In the genomic region with DNA sequence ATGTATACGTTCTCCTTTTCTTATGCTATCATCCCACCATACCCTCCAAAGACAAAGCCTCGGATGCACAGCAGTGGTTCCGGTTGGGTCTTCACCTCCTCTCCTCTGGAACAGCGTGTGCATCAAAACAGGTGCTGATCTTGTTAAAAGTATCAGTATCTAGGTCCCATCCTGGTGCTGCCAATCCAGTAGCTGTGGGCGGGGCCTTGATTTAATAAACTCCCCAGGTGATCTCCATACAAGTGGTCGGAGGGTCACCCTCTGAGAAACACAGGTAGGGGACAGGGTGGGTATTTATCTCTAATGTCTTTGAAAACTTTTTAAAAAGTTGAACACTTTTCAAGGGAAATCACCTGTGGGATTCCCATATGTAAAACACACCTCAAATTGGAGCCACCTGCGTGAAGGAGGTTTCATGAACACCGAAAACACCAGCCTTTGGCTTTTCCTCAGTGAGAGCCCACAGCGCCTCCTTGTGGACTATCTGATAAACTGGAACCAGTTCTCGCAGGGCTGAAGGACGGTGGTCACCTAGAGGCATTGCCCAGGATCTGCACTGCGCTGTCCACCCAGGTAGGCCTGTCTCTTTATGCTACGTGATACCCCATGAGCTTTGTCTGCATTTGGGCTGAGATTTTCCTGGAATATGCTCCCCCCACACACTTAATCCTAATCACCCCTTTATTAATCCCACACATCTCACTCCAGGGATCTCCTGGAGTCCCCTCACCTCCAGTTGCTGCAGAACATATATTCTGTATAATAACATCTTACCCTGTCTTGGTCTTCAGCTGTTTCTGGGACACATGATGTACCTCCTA, we compare ENCODE assay signal across 8 cellular contexts.
DNase-seq lines count a peak whose midpoint lies in the region; ATAC-seq, FAIRE-seq and TF ChIP-seq lines count a peak whose summit lies in the region.

No MANE protein-coding gene starts in this region.

- peaks cover 12% of the 10 kb centered on the region; the same call in 1 of the 2 replicates for H3F3A ChIP-seq in PC-9 (ENCODE audit: insufficient read depth, low read depth)

- no peak overlapping the region for H3K4me3 ChIP-seq in PC-9

- H3K27me3 ChIP-seq in PC-9 (ENCODE audit: insufficient read depth, low read depth) = no peaks in the 10 kb centered on the region

- H3K36me3 Mint-ChIP-seq in mesothelial cell of epicardium = peaks cover 7% of the 10 kb centered on the region

- H3K4me1 Mint-ChIP-seq in mesothelial cell of epicardium = no peaks in the 10 kb centered on the region

- no peaks in the 10 kb centered on the region for H3K9me3 Mint-ChIP-seq in mesothelial cell of epicardium

- H3K4me2 ChIP-seq in PC-9 = no peak overlapping the region

- ATAC-seq in HG03565 (IDR thresholded peaks at IDR 0.05; ENCODE audit: unreplicated experiment) = peak; percentile 27

- H3K27ac ChIP-seq in C4-2B = no peak overlapping the region
- H3K27ac ChIP-seq in PC-9 = no peak overlapping the region; the same call in 1 of the 2 replicates

- H3K9me2 ChIP-seq in PC-9 (ENCODE audit: insufficient read depth) = no peaks in the 10 kb centered on the region

- no peak for TF ChIP-seq POLR2A in GM12892 (IDR thresholded peaks at IDR 0.05; ENCODE audit: low read depth, low read length)

- no peaks in the 10 kb centered on the region for H3K79me2 ChIP-seq in PC-9 (ENCODE audit: low read depth)

- H3K9me3 ChIP-seq in PC-9 (ENCODE audit: insufficient read depth, low read depth) = no peaks in the 10 kb centered on the region

- peak; percentile 95 for TF ChIP-seq CTCF in C4-2B (conservative IDR thresholded peaks at IDR 0.05)
- peak; percentile 89 for TF ChIP-seq CTCF in PC-9 (conservative IDR thresholded peaks at IDR 0.05)
- TF ChIP-seq CTCF in mesothelial cell of epicardium (IDR thresholded peaks at IDR 0.05; ENCODE audit: unreplicated experiment) = peak; percentile 85

- no peaks in the 10 kb centered on the region for H3K27me3 Mint-ChIP-seq in mesothelial cell of epicardium (ENCODE audit: low read depth)

- DNase-seq in GM12892 (ENCODE audit: insufficient read length) (peak; percentile 37), PC-9 (peak; percentile 55 to 71), dedifferentiated amniotic fluid mesenchymal stem cell (ENCODE audit: extremely low spot score) (peak; percentile 18), mesothelial cell of epicardium (ENCODE audit: low spot score in 2 of 2, unreplicated experiment in 2 of 2) (peak; percentile 43 to 61), DMS79 (lab: John Stamatoyannopoulos, UW) (no peak), GF-D8 (lab: John Stamatoyannopoulos, UW) (no peak)

- peak; percentile 97 for FAIRE-seq in GM12892 (lab: Jason Lieb, UNC)

- BruUV-seq in PC-9 (replicated peaks; lab: Mats Ljungman, UMichigan) = no TSS peak

- H3K27ac Mint-ChIP-seq in mesothelial cell of epicardium = no peak overlapping the region

- no peaks in the 10 kb centered on the region for H4K20me1 ChIP-seq in PC-9 (ENCODE audit: insufficient read depth)

- intact Hi-C loops in PC-9 (cut with micrococcal nuclease; ENCODE audit: unreplicated experiment) = loop anchor here (1.0 to 5.0 kb wide), 4 partner anchors 75 to 219 kb away; no protein-coding TSS in a partner anchor

- H2AFZ ChIP-seq in PC-9 = no peak overlapping the region

- H3K36me3 ChIP-seq in PC-9 (ENCODE audit: low read depth) = peaks cover 42% of the 10 kb centered on the region

- no peak overlapping the region for H3K4me3 Mint-ChIP-seq in mesothelial cell of epicardium

- POLR2A ChIA-PET in PC-9 (lab: Charles Lee; ENCODE audit: unreplicated experiment) = no interaction called here

- CTCF ChIA-PET in PC-9 (lab: Charles Lee) = no interaction called here

- no peaks in the 10 kb centered on the region for H3K4me1 ChIP-seq in PC-9 (replicated peaks; ENCODE audit: insufficient read depth)

Comparison
In these comparisons a context has a peak if more than half of its experiments do, and no peak if none do; other contexts are left out.
1. DNase-seq: peak in GM12892 (single experiment), PC-9 (2 of 2), dedifferentiated amniotic fluid mesenchymal stem cell (single experiment) and mesothelial cell of epicardium (2 of 2); none in DMS79 (single experiment) and GF-D8 (single experiment).
2. Peak in every context shown above with its lines, with median percentiles within 50 percentile points of each other: CTCF ChIP-seq.